In genomic region chr9:757246-757881, GRCh38 we compare ENCODE assay signal across 8 cellular contexts.
DNase-seq lines count a peak whose midpoint lies in the region; ATAC-seq and TF ChIP-seq lines count a peak whose summit lies in the region.

No MANE protein-coding gene starts in this region.

- CTCF ChIA-PET in activated CD8-positive, alpha-beta T cell treated with anti-CD3 and anti-CD28 coated beads, Interleukin-2, amount 10 ng/mL, durations not matched to agents 7 days and 5 days (lab: Charles Lee) = interaction anchor here (0.8 to 5.5 kb wide), 7 partner anchors 9 to 315 kb away, joined by 3 to 25 read pairs (median 5); no protein-coding TSS in a partner anchor
- CTCF ChIA-PET in CD4-positive, alpha-beta T cell (lab: Charles Lee) = no interaction called here

- H3K27me3 ChIP-seq in GM06990 (replicated peaks; ENCODE audit: control insufficient read depth, insufficient read depth, low read length) = no peaks in the 10 kb centered on the region; the same call in none of the 2 replicates
- no peaks in the 10 kb centered on the region for H3K27me3 ChIP-seq in CD4-positive, alpha-beta T cell (ENCODE audit: control insufficient read depth, insufficient read depth, low read length)

- no peak overlapping the region for H3K4me3 Mint-ChIP-seq in activated CD8-positive, alpha-beta T cell treated with anti-CD3 and anti-CD28 coated beads, Interleukin-2, amount 10 ng/mL, durations not matched to agents 7 days and 5 days
- no peak overlapping the region for H3K4me3 Mint-ChIP-seq in stimulated activated naive B cell treated with anti-CD40 and anti-IgM and Interleukin-4, amounts not matched to agents 10 μg/mL and 1 μg/mL and 100 μg/mL, for 72 hours
- H3K4me3 Mint-ChIP-seq in CD4-positive, alpha-beta T cell = no peak overlapping the region

- H3K27ac Mint-ChIP-seq in activated CD8-positive, alpha-beta T cell treated with anti-CD3 and anti-CD28 coated beads, Interleukin-2, amount 10 ng/mL, durations not matched to agents 7 days and 5 days = no peak overlapping the region
- H3K27ac Mint-ChIP-seq in stimulated activated naive B cell treated with anti-CD40 and anti-IgM and Interleukin-4, amounts not matched to agents 10 μg/mL and 1 μg/mL and 100 μg/mL, for 72 hours = no peak overlapping the region
- H3K27ac Mint-ChIP-seq in CD4-positive, alpha-beta T cell = no peak overlapping the region

- peak; percentile 54 for TF ChIP-seq CTCF in GM06990 (IDR thresholded peaks at IDR 0.05; ENCODE audit: insufficient read depth, low read length, poor library complexity, severe bottlenecking)
- no peak for TF ChIP-seq CTCF in CD4-positive, alpha-beta T cell (IDR thresholded peaks at IDR 0.05)

- no peaks in the 10 kb centered on the region for H3K36me3 Mint-ChIP-seq in activated CD8-positive, alpha-beta T cell treated with anti-CD3 and anti-CD28 coated beads, Interleukin-2, amount 10 ng/mL, durations not matched to agents 7 days and 5 days (ENCODE audit: low read depth)
- no peaks in the 10 kb centered on the region for H3K36me3 Mint-ChIP-seq in stimulated activated naive B cell treated with anti-CD40 and anti-IgM and Interleukin-4, amounts not matched to agents 10 μg/mL and 1 μg/mL and 100 μg/mL, for 72 hours
- H3K36me3 Mint-ChIP-seq in CD4-positive, alpha-beta T cell (ENCODE audit: low read depth) = no peaks in the 10 kb centered on the region

- H3K9me3 ChIP-seq in CD4-positive, alpha-beta T cell (ENCODE audit: control insufficient read depth, low read length) = no peaks in the 10 kb centered on the region

- no peaks in the 10 kb centered on the region for H3K36me3 ChIP-seq in GM06990 (ENCODE audit: control insufficient read depth, insufficient read depth, low read length)

- DNase-seq in GM06990 (ENCODE audit: extremely low read depth, insufficient read length) (no peak), LHCN-M2 (ENCODE audit: low read depth) (peak; percentile 69), hepatic stellate cell (ENCODE audit: low spot score) (peak; percentile 65), occipital lobe (lab: John Stamatoyannopoulos, UW) (no peak)
- peak; percentile 35 for DNase-seq in activated CD8-positive, alpha-beta T cell treated with anti-CD3 and anti-CD28 coated beads, Interleukin-2, amount 10 ng/mL, durations not matched to agents 7 days and 5 days
- no peak for DNase-seq in stimulated activated naive B cell treated with anti-CD40 and anti-IgM and Interleukin-4, amounts not matched to agents 10 μg/mL and 1 μg/mL and 100 μg/mL, for 72 hours
- no peak for DNase-seq in CD4-positive, alpha-beta T cell

- no peak overlapping the region for H3K4me3 ChIP-seq in GM06990 (replicated peaks; ENCODE audit: low read depth, low read length)

- POLR2A ChIA-PET in activated CD8-positive, alpha-beta T cell treated with anti-CD3 and anti-CD28 coated beads, Interleukin-2, amount 10 ng/mL, durations not matched to agents 7 days and 5 days (lab: Charles Lee) = interaction anchor here (0.5 kb wide), 1 partner anchor 1861 kb away, joined by 3 read pairs; no protein-coding TSS in a partner anchor
- POLR2A ChIA-PET in CD4-positive, alpha-beta T cell (lab: Charles Lee) = no interaction called here

- intact Hi-C loops in CD4-positive, alpha-beta T cell (cut with DNase I, micrococcal nuclease) = no loop called here

- H3K27me3 Mint-ChIP-seq in activated CD8-positive, alpha-beta T cell treated with anti-CD3 and anti-CD28 coated beads, Interleukin-2, amount 10 ng/mL, durations not matched to agents 7 days and 5 days (ENCODE audit: low read depth) = peaks cover 4% of the 10 kb centered on the region
- H3K27me3 Mint-ChIP-seq in stimulated activated naive B cell treated with anti-CD40 and anti-IgM and Interleukin-4, amounts not matched to agents 10 μg/mL and 1 μg/mL and 100 μg/mL, for 72 hours = peaks cover 0 to 9% of the 10 kb centered on the region in 2 donors
- H3K27me3 Mint-ChIP-seq in CD4-positive, alpha-beta T cell = no peaks in the 10 kb centered on the region

- no peak overlapping the region for H3K27ac ChIP-seq in CD4-positive, alpha-beta T cell (ENCODE audit: low read depth, low read length)

- peak; percentile 59 for ATAC-seq in activated CD8-positive, alpha-beta T cell treated with anti-CD3 and anti-CD28 coated beads, Interleukin-2, amount 10 ng/mL, durations not matched to agents 7 days and 5 days
- peak; percentile 67 to 71 for ATAC-seq in stimulated activated naive B cell treated with anti-CD40 and anti-IgM and Interleukin-4, amounts not matched to agents 10 μg/mL and 1 μg/mL and 100 μg/mL, for 72 hours (replicated peaks)
- no peak for ATAC-seq in HG03097 (IDR thresholded peaks at IDR 0.05; ENCODE audit: low FRiP score, unreplicated experiment)
- no peak for ATAC-seq in CD4-positive, alpha-beta T cell (ENCODE audit: poor library complexity)

- H3K9me3 Mint-ChIP-seq in activated CD8-positive, alpha-beta T cell treated with anti-CD3 and anti-CD28 coated beads, Interleukin-2, amount 10 ng/mL, durations not matched to agents 7 days and 5 days (ENCODE audit: insufficient read depth) = no peaks in the 10 kb centered on the region
- H3K9me3 Mint-ChIP-seq in stimulated activated naive B cell treated with anti-CD40 and anti-IgM and Interleukin-4, amounts not matched to agents 10 μg/mL and 1 μg/mL and 100 μg/mL, for 72 hours = no peaks in the 10 kb centered on the region
- no peaks in the 10 kb centered on the region for H3K9me3 Mint-ChIP-seq in CD4-positive, alpha-beta T cell

- H3K4me1 Mint-ChIP-seq in activated CD8-positive, alpha-beta T cell treated with anti-CD3 and anti-CD28 coated beads, Interleukin-2, amount 10 ng/mL, durations not matched to agents 7 days and 5 days (ENCODE audit: low read depth) = peaks cover 53% of the 10 kb centered on the region
- no peaks in the 10 kb centered on the region for H3K4me1 Mint-ChIP-seq in stimulated activated naive B cell treated with anti-CD40 and anti-IgM and Interleukin-4, amounts not matched to agents 10 μg/mL and 1 μg/mL and 100 μg/mL, for 72 hours
- no peaks in the 10 kb centered on the region for H3K4me1 Mint-ChIP-seq in CD4-positive, alpha-beta T cell (ENCODE audit: low read depth)

Comparison
In these comparisons a context has a peak if more than half of its experiments do, and no peak if none do; other contexts are left out.
1. DNase-seq: peak in LHCN-M2 (single experiment), activated CD8-positive, alpha-beta T cell treated with anti-CD3 and anti-CD28 coated beads, Interleukin-2, amount 10 ng/mL, durations not matched to agents 7 days and 5 days (single experiment) and hepatic stellate cell (single experiment); none in GM06990 (single experiment), stimulated activated naive B cell treated with anti-CD40 and anti-IgM and Interleukin-4, amounts not matched to agents 10 μg/mL and 1 μg/mL and 100 μg/mL, for 72 hours (single experiment), occipital lobe (single experiment) and CD4-positive, alpha-beta T cell (0 of 10).
2. ATAC-seq: peak in activated CD8-positive, alpha-beta T cell treated with anti-CD3 and anti-CD28 coated beads, Interleukin-2, amount 10 ng/mL, durations not matched to agents 7 days and 5 days (single experiment) and stimulated activated naive B cell treated with anti-CD40 and anti-IgM and Interleukin-4, amounts not matched to agents 10 μg/mL and 1 μg/mL and 100 μg/mL, for 72 hours (2 of 2); none in HG03097 (single experiment) and CD4-positive, alpha-beta T cell (single experiment).